In genomic region chr13:32840840-32841713, GRCh38 we compare ENCODE assay signal across 11 cellular contexts.
DNase-seq lines count a peak whose midpoint lies in the region; ATAC-seq, FAIRE-seq and TF ChIP-seq lines count a peak whose summit lies in the region.
"Had no signal": no experiment of that assay in that cellular context is flagged by ENCODE, and none has a peak within 500 bp of the region (broad histone marks: within the 10 kb centered on the region; RNA-seq: fewer than 3 reads in every experiment).

No MANE protein-coding gene starts in this region.

- H3K9me3 ChIP-seq in esophagus muscularis mucosa = no peaks in the 10 kb centered on the region

- DNase-seq in GM12865 (ENCODE audit: low read depth) (peak; percentile 88), esophagus muscularis mucosa (ENCODE audit: extremely low spot score) (peak; percentile 77), SIG-M5 treated with dmso at 0.1 percent for 504 hours (lab: John Stamatoyannopoulos, UW; ENCODE audit: unreplicated experiment) (no peak), coronary artery (ENCODE audit: low spot score) (no peak), NCI-H187 (lab: John Stamatoyannopoulos, UW) (no peak), RCC 7860 (ENCODE audit: low spot score) (no peak)
- DNase-seq: activated naive CD4-positive, alpha-beta T cell treated with anti-CD3 and anti-CD28 coated beads for 36 hours; effector CD4-positive, alpha-beta T cell; GM23248 had no signal

- no peak for FAIRE-seq in RCC 7860 (lab: Jason Lieb, UNC)

- TF ChIP-seq POLR2A in esophagus muscularis mucosa (IDR thresholded peaks at IDR 0.05; ENCODE audit: low read depth) = no peak

- intact Hi-C loops in esophagus muscularis mucosa (cut with DNase I) = no loop called here

- no peak overlapping the region for H3K27ac ChIP-seq in esophagus muscularis mucosa (replicated peaks in 1 of 4)
- H3K27ac ChIP-seq in coronary artery = no peak overlapping the region
- H3K27ac ChIP-seq: GM23248 had no signal

- TF ChIP-seq EP300 in esophagus muscularis mucosa (IDR thresholded peaks at IDR 0.05) = no peak

- H3K36me3 ChIP-seq in esophagus muscularis mucosa = no peaks in the 10 kb centered on the region

- H3K27me3 ChIP-seq in esophagus muscularis mucosa = no peaks in the 10 kb centered on the region

- 69% methylated on average over 14 of the region's 14 CpGs for whole genome bisulfite sequencing in esophagus muscularis mucosa

- no peak overlapping the region for H3K4me3 ChIP-seq in GM12865 (ENCODE audit: low read depth, low read length)
- H3K4me3 ChIP-seq in esophagus muscularis mucosa = no peak overlapping the region
- no peak overlapping the region for H3K4me3 ChIP-seq in coronary artery
- H3K4me3 ChIP-seq: GM23248 had no signal

- ATAC-seq in GM18909 (IDR thresholded peaks at IDR 0.05; ENCODE audit: poor library complexity, unreplicated experiment) (peak; percentile 54), HG03064 (IDR thresholded peaks at IDR 0.05; ENCODE audit: low read depth, unreplicated experiment) (peak; percentile 57)

- no peak for TF ChIP-seq CTCF in GM12865 (IDR thresholded peaks at IDR 0.05; ENCODE audit: insufficient read depth, low read depth, low read length, missing control alignments)
- TF ChIP-seq CTCF in esophagus muscularis mucosa (IDR thresholded peaks at IDR 0.05) = no peak
- no peak for TF ChIP-seq CTCF in coronary artery (IDR thresholded peaks at IDR 0.05)

- H3K4me1 ChIP-seq in esophagus muscularis mucosa = peaks cover 14 to 28% (median 20%) of the 10 kb centered on the region in 4 donors

Comparison
In these comparisons a context has a peak if more than half of its experiments do, and no peak if none do; other contexts are left out.
1. DNase-seq: peak in GM12865 (single experiment) and esophagus muscularis mucosa (single experiment); none in SIG-M5 treated with dmso at 0.1 percent for 504 hours (single experiment), coronary artery (single experiment), NCI-H187 (0 of 2) and RCC 7860 (single experiment).